Comparison of ENCODE assay signal across 31 cellular contexts in genomic region chr17:65572186-65572580, GRCh38.
"Had no signal": no experiment of that assay in that cellular context is flagged by ENCODE, and none has a peak within 500 bp of the region (broad histone marks: within the 10 kb centered on the region; RNA-seq: fewer than 3 reads in every experiment).

No MANE protein-coding gene starts in this region.

- H3K9me3 Mint-ChIP-seq: brain; natural killer cell treated with Interleukin-12 subunit alpha and Interleukin-12 subunit beta and Interleukin-15 and Interleukin-18, amount 100 ng/mL, for 72 hours; stimulated activated naive CD8-positive, alpha-beta T cell treated with anti-CD3 and anti-CD28 coated beads, Interleukin-15, amount 100 ng/mL, for 72 hours; T-helper 2 cell treated with Interferon-gamma antibody and Interleukin-4, amounts not matched to agents 5 μg/mL and 100 μg/mL, for 36 hours; type B pancreatic cell had no signal

- H3K4me2 ChIP-seq: smooth muscle cell had no signal

- H3K9me3 ChIP-seq: colonic mucosa, gastrocnemius medialis, left lung, lower lobe of right lung, mucosa of descending colon, ovary, prostate gland, uterus had no signal

- DNase-seq: activated CD4-positive, alpha-beta T cell treated with anti-CD3 and anti-CD28 coated beads for 4 hours; activated CD4-positive, alpha-beta T cell treated with anti-CD3 and anti-CD28 coated beads, Interleukin-2, amount 50 U/mL, for 4 hours; activated effector memory CD4-positive, alpha-beta T cell treated with Interleukin-2 at 50 U/mL for 16 hours; activated naive CD4-positive, alpha-beta T cell treated with Interleukin-2 at 50 U/mL for 16 hours; activated T-cell treated with anti-CD3 and anti-CD28 coated beads for 4 hours; aorta; cerebellar nuclear complex; colonic mucosa; effector CD8-positive, alpha-beta T cell; gastrocnemius medialis; hippocampal formation; left lung; lower lobe of right lung; mucosa of descending colon; ovary; stimulated activated CD4-positive, alpha-beta T cell treated with anti-CD3 and anti-CD28 coated beads, Interleukin-1b, Interleukin-23, amount 100 ng/mL, for 48 hours; stimulated activated CD4-positive, alpha-beta T cell treated with anti-CD3 and anti-CD28 coated beads, Interleukin-4, amount 100 ng/mL, for 4 hours; stimulated activated CD8-positive, alpha-beta memory T cell treated with anti-CD3 and anti-CD28 coated beads, Interleukin-4, amount 100 ng/mL, for 48 hours; stimulated activated naive CD8-positive, alpha-beta T cell treated with anti-CD3 and anti-CD28 coated beads, Interleukin-15, amount 100 ng/mL, for 72 hours; substantia nigra; uterus had no signal

- H3K4me3 Mint-ChIP-seq: activated naive CD8-positive, alpha-beta T cell; brain; natural killer cell treated with Interleukin-12 subunit alpha and Interleukin-12 subunit beta and Interleukin-15 and Interleukin-18, amount 100 ng/mL, for 72 hours; stimulated activated memory B cell treated with anti-CD40 and anti-IgM and Interleukin-4, amounts not matched to agents 10 μg/mL and 1 μg/mL and 100 μg/mL, for 72 hours; stimulated activated naive CD8-positive, alpha-beta T cell treated with anti-CD3 and anti-CD28 coated beads, Interleukin-15, amount 100 ng/mL, for 72 hours; T-helper 2 cell treated with Interferon-gamma antibody and Interleukin-4, amounts not matched to agents 5 μg/mL and 100 μg/mL, for 36 hours; type B pancreatic cell had no signal

- FAIRE-seq: islet of Langerhans had no signal

- H3K4me3 ChIP-seq: cardiac muscle cell, colonic mucosa, gastrocnemius medialis, left lung, lower lobe of right lung, mucosa of descending colon, ovary, prostate gland, smooth muscle cell, uterus had no signal

- H3K27me3 Mint-ChIP-seq: activated naive CD8-positive, alpha-beta T cell; brain; stimulated activated naive CD8-positive, alpha-beta T cell treated with anti-CD3 and anti-CD28 coated beads, Interleukin-15, amount 100 ng/mL, for 72 hours; type B pancreatic cell had no signal

- H3K4me1 ChIP-seq: colonic mucosa, gastrocnemius medialis, left lung, lower lobe of right lung, prostate gland, uterus had no signal

- H3K27ac Mint-ChIP-seq: activated naive CD8-positive, alpha-beta T cell; natural killer cell treated with Interleukin-12 subunit alpha and Interleukin-12 subunit beta and Interleukin-15 and Interleukin-18, amount 100 ng/mL, for 72 hours; stimulated activated memory B cell treated with anti-CD40 and anti-IgM and Interleukin-4, amounts not matched to agents 10 μg/mL and 1 μg/mL and 100 μg/mL, for 72 hours; stimulated activated naive CD8-positive, alpha-beta T cell treated with anti-CD3 and anti-CD28 coated beads, Interleukin-15, amount 100 ng/mL, for 72 hours; T-helper 2 cell treated with Interferon-gamma antibody and Interleukin-4, amounts not matched to agents 5 μg/mL and 100 μg/mL, for 36 hours had no signal

- H3K27me3 ChIP-seq: colonic mucosa, gastrocnemius medialis, left lung, ovary, uterus had no signal

- H3K36me3 ChIP-seq: cardiac muscle cell, colonic mucosa, gastrocnemius medialis, left lung, lower lobe of right lung, ovary, prostate gland, uterus had no signal

- ATAC-seq: gastrocnemius medialis; left lung; lower lobe of right lung; mucosa of descending colon; stimulated activated memory B cell treated with anti-CD40 and anti-IgM and Interleukin-4, amounts not matched to agents 10 μg/mL and 1 μg/mL and 100 μg/mL, for 72 hours; stimulated activated naive CD8-positive, alpha-beta T cell treated with anti-CD3 and anti-CD28 coated beads, Interleukin-15, amount 100 ng/mL, for 72 hours had no signal

- H3K36me3 Mint-ChIP-seq: activated naive CD8-positive, alpha-beta T cell; brain; natural killer cell treated with Interleukin-12 subunit alpha and Interleukin-12 subunit beta and Interleukin-15 and Interleukin-18, amount 100 ng/mL, for 72 hours; stimulated activated memory B cell treated with anti-CD40 and anti-IgM and Interleukin-4, amounts not matched to agents 10 μg/mL and 1 μg/mL and 100 μg/mL, for 72 hours; type B pancreatic cell had no signal

- H3K27ac ChIP-seq: cardiac muscle cell, colonic mucosa, gastrocnemius medialis, left lung, lower lobe of right lung, ovary, prostate gland, uterus had no signal
